Comparison of ENCODE assay signal across 8 cellular contexts in genomic region chr6:30357678-30358339, GRCh38. TPM values are rescaled to one million over a fixed set of nuclear protein-coding genes. Genes with fewer than 3 reads are reported as not detected.
DNase-seq lines count a peak whose midpoint lies in the region; ATAC-seq, FAIRE-seq and TF ChIP-seq lines count a peak whose summit lies in the region.

No MANE protein-coding gene starts in this region.

- TF ChIP-seq POLR2A in H54 (IDR thresholded peaks at IDR 0.05; ENCODE audit: low read depth, low read length) = no peak

- H3K4me3 Mint-ChIP-seq in endothelial cell (ENCODE audit: unreplicated experiment) (peak overlapping the region; percentile 92), mesothelial cell of epicardium (peak overlapping the region; percentile 74)

- H3K4me1 Mint-ChIP-seq in endothelial cell (ENCODE audit: unreplicated experiment) = peaks cover 7% of the 10 kb centered on the region
- peaks cover 7% of the 10 kb centered on the region for H3K4me1 Mint-ChIP-seq in mesothelial cell of epicardium

- TF ChIP-seq CTCF in AG09319 (IDR thresholded peaks at IDR 0.05; ENCODE audit: low read depth, low read length) (peak; percentile 88), endothelial cell (IDR thresholded peaks at IDR 0.05; ENCODE audit: unreplicated experiment) (peak; percentile 58), mesothelial cell of epicardium (IDR thresholded peaks at IDR 0.05; ENCODE audit: unreplicated experiment) (peak; percentile 62)

- FAIRE-seq in H54 (lab: Jason Lieb, UNC) = no peak

- H3K9me3 Mint-ChIP-seq in endothelial cell (ENCODE audit: unreplicated experiment) (no peaks in the 10 kb centered on the region), mesothelial cell of epicardium (peaks cover 4% of the 10 kb centered on the region)

- H3K27me3 Mint-ChIP-seq in endothelial cell (ENCODE audit: unreplicated experiment) (peaks cover 5% of the 10 kb centered on the region), mesothelial cell of epicardium (ENCODE audit: low read depth) (peaks cover 71% of the 10 kb centered on the region)

- H3K27ac Mint-ChIP-seq in endothelial cell (ENCODE audit: unreplicated experiment) (no peak overlapping the region), mesothelial cell of epicardium (no peak overlapping the region)

- no peaks in the 10 kb centered on the region for H3K36me3 Mint-ChIP-seq in endothelial cell (ENCODE audit: low read depth, unreplicated experiment)
- no peaks in the 10 kb centered on the region for H3K36me3 Mint-ChIP-seq in mesothelial cell of epicardium

- no peak for ATAC-seq in GM18909 (IDR thresholded peaks at IDR 0.05; ENCODE audit: poor library complexity, unreplicated experiment)

- peak; percentile 56 for DNase-seq in AG09319 (ENCODE audit: extremely low read depth, low read depth)
- DNase-seq in H54 (ENCODE audit: insufficient read length, low spot score) = peak; percentile 48
- peak; percentile 57 for DNase-seq in NCI-H526 treated with DMSO at 0.1 percent for 48 hours (lab: John Stamatoyannopoulos, UW)
- peak; percentile 12 to 32 for DNase-seq in activated CD8-positive, alpha-beta memory T cell treated with anti-CD3 and anti-CD28 coated beads for 4 hours (ENCODE audit: low read depth in 2 of 2)
- peak; percentile 67 for DNase-seq in endothelial cell (ENCODE audit: low spot score)
- DNase-seq in mesothelial cell of epicardium (ENCODE audit: low spot score in 2 of 2, unreplicated experiment in 2 of 2) = peak; percentile 33 to 54
- peak; percentile 10 for DNase-seq in stimulated activated CD8-positive, alpha-beta memory T cell treated with anti-CD3 and anti-CD28 coated beads, Interleukin-7, amount 100 ng/mL, for 24 hours (ENCODE audit: low read depth)

RNA-seq across cellular contexts. Expression of gene RPP21, which starts 12.9 kb away (rescaled TPM):
- total RNA-seq in endothelial cell (ENCODE audit: unreplicated experiment) = 35.2 TPM
- 41.2 to 48.1 TPM (median 46.1 TPM) in 3 replicates for total RNA-seq in mesothelial cell of epicardium

RNA-seq across cellular contexts. Expression of gene TRIM39, which starts 31.1 kb away (rescaled TPM):
- 19.4 TPM for total RNA-seq in endothelial cell (ENCODE audit: unreplicated experiment)
- 14.6 to 16.7 TPM (median 14.7 TPM) in 3 replicates for total RNA-seq in mesothelial cell of epicardium

Comparison
In these comparisons a context has a peak if more than half of its experiments do, and no peak if none do; other contexts are left out.
1. DNase-seq: peak in every context shown above with its lines; median percentile 67 in endothelial cell; 57 in NCI-H526 treated with DMSO at 0.1 percent for 48 hours; 56 in AG09319; 48 in H54; 44 in mesothelial cell of epicardium; 22 in activated CD8-positive, alpha-beta memory T cell treated with anti-CD3 and anti-CD28 coated beads for 4 hours; 10 in stimulated activated CD8-positive, alpha-beta memory T cell treated with anti-CD3 and anti-CD28 coated beads, Interleukin-7, amount 100 ng/mL, for 24 hours.